21 cellular contexts compared by ENCODE assay signal in genomic region chr9:111527347-111527746, GRCh38. TPM values are rescaled to one million over a fixed set of nuclear protein-coding genes. Genes with fewer than 3 reads are reported as not detected.
DNase-seq lines count a peak whose midpoint lies in the region; ATAC-seq and TF ChIP-seq lines count a peak whose summit lies in the region.
"Had no signal": no experiment of that assay in that cellular context is flagged by ENCODE, and none has a peak within 500 bp of the region (broad histone marks: within the 10 kb centered on the region; RNA-seq: fewer than 3 reads in every experiment).

No MANE protein-coding gene starts in this region.

- peaks cover 12% of the 10 kb centered on the region for H3K23me2 ChIP-seq in H9 (ENCODE audit: insufficient read length, low read depth, low read length, poor library complexity, severe bottlenecking)

- H3K36me3 Mint-ChIP-seq in CD8-positive, alpha-beta memory T cell: peaks cover 7 to 32% (median 16%) of the 10 kb centered on the region in 3 donors
- peaks cover 17 to 35% (median 27%) of the 10 kb centered on the region in 3 experiments for H3K36me3 Mint-ChIP-seq in H9 (ENCODE audit: insufficient read depth in 1 of 3, low read depth in 3 of 3)
- H3K36me3 Mint-ChIP-seq in activated CD4-positive, alpha-beta memory T cell treated with anti-CD3 and anti-CD28 coated beads, Interleukin-2, amount 10 ng/mL, durations not matched to agents 7 days and 5 days (ENCODE audit: low read depth): peaks cover 37% of the 10 kb centered on the region

- no peak overlapping the region for H3K27ac ChIP-seq in CD8-positive, alpha-beta memory T cell (ENCODE audit: low read depth, low read length)
- peak overlapping the region; percentile 71 for H3K27ac ChIP-seq in H9 (ENCODE audit: insufficient read length, low read depth, low read length)
- H3K27ac ChIP-seq: right atrium auricular region had no signal

- CTCF ChIA-PET in CD8-positive, alpha-beta memory T cell (lab: Charles Lee): no interaction called here
- CTCF ChIA-PET in activated CD4-positive, alpha-beta memory T cell treated with anti-CD3 and anti-CD28 coated beads, Interleukin-2, amount 10 ng/mL, durations not matched to agents 7 days and 5 days (lab: Charles Lee): no interaction called here

- H2BK20ac ChIP-seq in H9 (ENCODE audit: low read depth, low read length, poor library complexity, severe bottlenecking): no peak overlapping the region

- peaks cover 18 to 31% (median 30%) of the 10 kb centered on the region in 3 donors for H3K4me1 Mint-ChIP-seq in CD8-positive, alpha-beta memory T cell
- peaks cover 43 to 47% of the 10 kb centered on the region in 2 experiments for H3K4me1 Mint-ChIP-seq in H9
- peaks cover 30% of the 10 kb centered on the region for H3K4me1 Mint-ChIP-seq in activated CD4-positive, alpha-beta memory T cell treated with anti-CD3 and anti-CD28 coated beads, Interleukin-2, amount 10 ng/mL, durations not matched to agents 7 days and 5 days

- H3K9me3 ChIP-seq in CD8-positive, alpha-beta memory T cell (ENCODE audit: low read length): no peaks in the 10 kb centered on the region
- no peaks in the 10 kb centered on the region for H3K9me3 ChIP-seq in H9 (ENCODE audit: control insufficient read depth, low read depth, low read length)
- H3K9me3 ChIP-seq: right atrium auricular region had no signal

- peaks cover 18% of the 10 kb centered on the region; the same call in 1 of the 2 replicates for H3K79me2 ChIP-seq in H9 (ENCODE audit: insufficient read depth, low read length)

- no peaks in the 10 kb centered on the region for H4K20me1 ChIP-seq in H9 (ENCODE audit: control insufficient read depth, insufficient read depth, insufficient read length)

- no peak overlapping the region for H2BK12ac ChIP-seq in H9 (ENCODE audit: insufficient read length, low read depth, low read length)

- no peak overlapping the region for H4K5ac ChIP-seq in H9 (ENCODE audit: insufficient read length, low read depth, low read length)

- no peak overlapping the region for H2BK5ac ChIP-seq in H9 (ENCODE audit: insufficient read length, low read length)

- H2BK120ac ChIP-seq in H9 (ENCODE audit: low read depth, low read length, poor library complexity, severe bottlenecking): no peak overlapping the region

- H3K27ac Mint-ChIP-seq in CD8-positive, alpha-beta memory T cell: peak overlapping the region in 5 of 8 donors; percentile 5 to 67 (median 25)
- peak overlapping the region; percentile 3 to 81 (median 53); a peak in 3 of 7 replicates for H3K27ac Mint-ChIP-seq in H9
- H3K27ac Mint-ChIP-seq in activated CD4-positive, alpha-beta memory T cell treated with anti-CD3 and anti-CD28 coated beads, Interleukin-2, amount 10 ng/mL, durations not matched to agents 7 days and 5 days: peak overlapping the region; percentile 16
- H3K27ac Mint-ChIP-seq: activated B cell treated with CpG ODN at 0.5 μM for 24 hours; activated naive CD4-positive, alpha-beta T cell treated with anti-CD3 and anti-CD28 coated beads for 36 hours; brain; endodermal cell had no signal

- no peak overlapping the region for H3K9ac ChIP-seq in H9 (ENCODE audit: extremely low read depth, insufficient read length, low read length)

- H3K27me3 ChIP-seq in CD8-positive, alpha-beta memory T cell (ENCODE audit: insufficient read depth, low read length, poor library complexity, severe bottlenecking): no peaks in the 10 kb centered on the region
- H3K27me3 ChIP-seq in H9 (ENCODE audit: insufficient read depth, low read length): no peaks in the 10 kb centered on the region
- H3K27me3 ChIP-seq: right atrium auricular region had no signal

- no peak overlapping the region for H3K23ac ChIP-seq in H9 (ENCODE audit: insufficient read length, low read depth, low read length)

- no peak overlapping the region for H3K4ac ChIP-seq in H9 (ENCODE audit: low read depth, low read length)

- H3K27me3 Mint-ChIP-seq in CD8-positive, alpha-beta memory T cell: peaks cover 0 to 2% of the 10 kb centered on the region in 2 donors
- H3K27me3 Mint-ChIP-seq in H9 (ENCODE audit: low read depth): peaks cover 8% of the 10 kb centered on the region
- no peaks in the 10 kb centered on the region for H3K27me3 Mint-ChIP-seq in activated CD4-positive, alpha-beta memory T cell treated with anti-CD3 and anti-CD28 coated beads, Interleukin-2, amount 10 ng/mL, durations not matched to agents 7 days and 5 days

- TF ChIP-seq CTCF in H9 (conservative IDR thresholded peaks at IDR 0.05): no peak

- H3T11ph ChIP-seq in H9 (ENCODE audit: low read length): no peak overlapping the region

- no peak overlapping the region for H3K4me3 Mint-ChIP-seq in CD8-positive, alpha-beta memory T cell
- peak overlapping the region in 1 of 2 experiments; percentile 43; a peak in 2 of 5 replicates for H3K4me3 Mint-ChIP-seq in H9
- no peak overlapping the region for H3K4me3 Mint-ChIP-seq in activated CD4-positive, alpha-beta memory T cell treated with anti-CD3 and anti-CD28 coated beads, Interleukin-2, amount 10 ng/mL, durations not matched to agents 7 days and 5 days
- H3K4me3 Mint-ChIP-seq: activated B cell treated with CpG ODN at 0.5 μM for 24 hours; activated naive CD4-positive, alpha-beta T cell treated with anti-CD3 and anti-CD28 coated beads for 36 hours; endodermal cell had no signal

- peaks cover 16% of the 10 kb centered on the region for H3K79me1 ChIP-seq in H9 (ENCODE audit: insufficient read depth, low read depth, low read length, poor library complexity, severe bottlenecking)

- POLR2A ChIA-PET in CD8-positive, alpha-beta memory T cell (lab: Charles Lee): no interaction called here
- POLR2A ChIA-PET in activated CD4-positive, alpha-beta memory T cell treated with anti-CD3 and anti-CD28 coated beads, Interleukin-2, amount 10 ng/mL, durations not matched to agents 7 days and 5 days (lab: Charles Lee): interaction anchor here (0.8 kb wide), 1 partner anchor 11 kb away, joined by 3 read pairs; no protein-coding TSS in a partner anchor

- H3K56ac ChIP-seq in H9 (ENCODE audit: insufficient read length, low read depth, low read length): no peak overlapping the region

- H3K14ac ChIP-seq in H9 (ENCODE audit: insufficient read depth, low read length): no peak overlapping the region

- H3K9me3 Mint-ChIP-seq in CD8-positive, alpha-beta memory T cell: peaks cover 0 to 3% (median 2%) of the 10 kb centered on the region in 5 donors
- H3K9me3 Mint-ChIP-seq in H9: peaks cover 0 to 8% of the 10 kb centered on the region in 2 experiments; a peak in 4 of 5 replicates
- H3K9me3 Mint-ChIP-seq in activated CD4-positive, alpha-beta memory T cell treated with anti-CD3 and anti-CD28 coated beads, Interleukin-2, amount 10 ng/mL, durations not matched to agents 7 days and 5 days: peaks cover 11% of the 10 kb centered on the region
- H3K9me3 Mint-ChIP-seq: activated B cell treated with CpG ODN at 0.5 μM for 24 hours had no signal

- H3K4me2 ChIP-seq in H9 (ENCODE audit: insufficient read depth, insufficient read length, low read length): no peak overlapping the region

- H2AK5ac ChIP-seq in H9 (ENCODE audit: insufficient read length, low read length): no peak overlapping the region

- WGBS in H9 (ENCODE audit: extremely low coverage, insufficient read length, low lambda C conversion rate): no CpG with 5 or more reads among the region's 2 CpGs

- no peak overlapping the region for H3K4me3 ChIP-seq in CD8-positive, alpha-beta memory T cell (ENCODE audit: low read length)
- H3K4me3 ChIP-seq: right atrium auricular region had no signal

- H2BK15ac ChIP-seq in H9 (ENCODE audit: low read depth, low read length): no peak overlapping the region

- peaks cover 9% of the 10 kb centered on the region for H3K4me1 ChIP-seq in CD8-positive, alpha-beta memory T cell (ENCODE audit: insufficient read depth, low read length)
- H3K4me1 ChIP-seq in H9 (ENCODE audit: insufficient read depth, low read length): peaks cover 10% of the 10 kb centered on the region; the same call in 1 of the 2 replicates

- ATAC-seq in GM19351 (IDR thresholded peaks at IDR 0.05; ENCODE audit: unreplicated experiment) (no peak), HG02885 (IDR thresholded peaks at IDR 0.05; ENCODE audit: poor library complexity, unreplicated experiment) (no peak)
- ATAC-seq: PC-3 had no signal

- H3K36me3 ChIP-seq in CD8-positive, alpha-beta memory T cell (ENCODE audit: insufficient read depth, low read length): no peaks in the 10 kb centered on the region

- H4K91ac ChIP-seq in H9 (ENCODE audit: insufficient read length, low read depth, low read length): no peak overlapping the region

- H2AFZ ChIP-seq in H9 (ENCODE audit: low read length): no peak overlapping the region

- no peak for DNase-seq in CD8-positive, alpha-beta memory T cell
- DNase-seq in H9: no peak
- DNase-seq in activated CD4-positive, alpha-beta memory T cell treated with anti-CD3 and anti-CD28 coated beads, Interleukin-2, amount 10 ng/mL, durations not matched to agents 7 days and 5 days: peak; percentile 20
- peak; percentile 21 for DNase-seq in kidney tubule cell (ENCODE audit: low spot score)
- DNase-seq in DMS53 treated with DMSO at 0.1 percent for 48 hours (lab: John Stamatoyannopoulos, UW; ENCODE audit: unreplicated experiment): no peak
- DNase-seq: activated B cell treated with CpG ODN at 0.5 μM for 24 hours; activated CD8-positive, alpha-beta memory T cell treated with anti-CD3 and anti-CD28 coated beads, Interleukin-2, amount 50 U/mL, for 48 hours; activated naive CD4-positive, alpha-beta T cell treated with anti-CD3 and anti-CD28 coated beads for 36 hours; Calu3; endodermal cell; NCI-H146; NCI-H2171 treated with DMSO at 0.1 percent for 48 hours; occipital lobe; PC-3; SIG-M5; stimulated activated naive CD4-positive, alpha-beta T cell treated with Interleukin-2 at 50 U/mL for 16 hours; trophoblast cell had no signal

- no peak overlapping the region for H3K18ac ChIP-seq in H9 (ENCODE audit: insufficient read length, low read depth, low read length)

- no peak overlapping the region for H4K8ac ChIP-seq in H9 (replicated peaks; ENCODE audit: insufficient read length, low read depth, low read length)

RNA-seq across cellular contexts. Expression of gene ZNF483, which starts 2.4 kb away (rescaled TPM):
- total RNA-seq in CD8-positive, alpha-beta memory T cell: 1 to 10 TPM; 2.7 to 2.8 TPM
- 5.4 TPM for polyA plus RNA-seq in CD8-positive, alpha-beta memory T cell
- total RNA-seq in H9 (2021): 46.8 and 48.1 TPM in 2 replicates
- total RNA-seq in activated CD4-positive, alpha-beta memory T cell treated with anti-CD3 and anti-CD28 coated beads, Interleukin-2, amount 10 ng/mL, durations not matched to agents 7 days and 5 days: 1 to 10 TPM; 5.9 to 6.0 TPM
- total RNA-seq: Calu3 had no signal

RNA-seq across cellular contexts. Expression of gene ECPAS, which starts 43.2 kb away (rescaled TPM):
- total RNA-seq in CD8-positive, alpha-beta memory T cell: 10 to 100 TPM; 86.4 to 92.8 TPM
- 16.5 TPM for polyA plus RNA-seq in CD8-positive, alpha-beta memory T cell
- 106 and 108 TPM in 2 replicates for total RNA-seq in H9 (2021)
- total RNA-seq in activated CD4-positive, alpha-beta memory T cell treated with anti-CD3 and anti-CD28 coated beads, Interleukin-2, amount 10 ng/mL, durations not matched to agents 7 days and 5 days: 10 to 100 TPM; 66.0 to 68.1 TPM

Comparison
In these comparisons a context has a peak if more than half of its experiments do, and no peak if none do; other contexts are left out.
1. DNase-seq: peak in activated CD4-positive, alpha-beta memory T cell treated with anti-CD3 and anti-CD28 coated beads, Interleukin-2, amount 10 ng/mL, durations not matched to agents 7 days and 5 days (single experiment) and kidney tubule cell (single experiment); none in CD8-positive, alpha-beta memory T cell (0 of 5), H9 (single experiment) and DMS53 treated with DMSO at 0.1 percent for 48 hours (single experiment).
2. Peak in every context shown above with its lines, with median percentiles within 50 percentile points of each other: H3K27ac Mint-ChIP-seq.